Comparison of ENCODE assay signal across 1 cellular context in genomic region chr10:31603245-31604087, GRCh38.
TF ChIP-seq lines count a peak whose summit lies in the region.

No MANE protein-coding gene starts in this region.

TF ChIP-seq in A549, 52 proteins besides CTCF, POLR2A, EP300 and RAD21 (continued from another document):
- TF ChIP-seq KDM1A (IDR thresholded peaks at IDR 0.05; ENCODE audit: low read depth) (no peak), RARB (CRISPR knock-in tag; IDR thresholded peaks at IDR 0.05) (no peak), NPAS2 (CRISPR knock-in tag; IDR thresholded peaks at IDR 0.05; ENCODE audit: borderline replicate concordance) (no peak), PHF8 (IDR thresholded peaks at IDR 0.05; ENCODE audit: borderline replicate concordance, low read depth) (peak; percentile 56; the same call in 1 of the 2 replicates), HES2 (IDR thresholded peaks at IDR 0.05) (no peak), SMC3 (IDR thresholded peaks at IDR 0.05) (no peak; the same call in 2 of the 3 replicates), ATOH8 (CRISPR knock-in tag; IDR thresholded peaks at IDR 0.05; ENCODE audit: low read depth) (no peak)
